In genomic region chr6:63578757-63579156, GRCh38 we compare ENCODE assay signal across 30 cellular contexts.
"Had no signal": no experiment of that assay in that cellular context is flagged by ENCODE, and none has a peak within 500 bp of the region (broad histone marks: within the 10 kb centered on the region; RNA-seq: fewer than 3 reads in every experiment).

No MANE protein-coding gene starts in this region.

- H3K27me3 ChIP-seq: ovary, suprapubic skin, testis, tibial artery, transverse colon, upper lobe of right lung, uterus had no signal

- H3K9me3 ChIP-seq: ovary, psoas muscle, suprapubic skin, testis, tibial artery, transverse colon, upper lobe of right lung, uterus had no signal

- H2AFZ ChIP-seq: parathyroid adenoma had no signal

- H3K27ac ChIP-seq: ovary, parathyroid adenoma, psoas muscle, skin epidermis, suprapubic skin, testis, tibial artery, transverse colon, upper lobe of right lung, uterus had no signal

- H3K9me3 Mint-ChIP-seq: naive B cell; naive thymus-derived CD8-positive, alpha-beta T cell; natural killer cell treated with Interleukin-12 subunit alpha and Interleukin-12 subunit beta and Interleukin-15 and Interleukin-18, amount 100 ng/mL, for 72 hours; nephron progenitor cell; neural crest cell; stimulated activated effector memory CD8-positive, alpha-beta T cell treated with anti-CD3 and anti-CD28 coated beads, Interleukin-12 subunit alpha, Interleukin-12 subunit beta, amount 100 ng/mL, for 72 hours; stimulated activated naive B cell treated with anti-CD40 and anti-IgM and Interleukin-4, amounts not matched to agents 10 μg/mL and 1 μg/mL and 100 μg/mL, for 72 hours; stimulated activated naive CD8-positive, alpha-beta T cell treated with anti-CD3 and anti-CD28 coated beads, Interleukin-15, Interleukin-2, amounts not matched to agents 100 ng/mL and 50 ng/mL, for 24 hours; type B pancreatic cell had no signal

- H3K36me3 ChIP-seq: ovary, uterus had no signal

- H3K4me3 ChIP-seq: ovary, psoas muscle, skin epidermis, suprapubic skin, testis, tibial artery, transverse colon, upper lobe of right lung, uterus had no signal

- H3K27ac Mint-ChIP-seq: naive thymus-derived CD8-positive, alpha-beta T cell; natural killer cell treated with Interleukin-12 subunit alpha and Interleukin-12 subunit beta and Interleukin-15 and Interleukin-18, amount 100 ng/mL, for 72 hours; nephron progenitor cell; progenitor cell of endocrine pancreas; stimulated activated effector memory CD8-positive, alpha-beta T cell treated with anti-CD3 and anti-CD28 coated beads, Interleukin-12 subunit alpha, Interleukin-12 subunit beta, amount 100 ng/mL, for 72 hours; stimulated activated naive B cell treated with anti-CD40 and anti-IgM and Interleukin-4, amounts not matched to agents 10 μg/mL and 1 μg/mL and 100 μg/mL, for 72 hours; stimulated activated naive CD8-positive, alpha-beta T cell treated with anti-CD3 and anti-CD28 coated beads, Interleukin-15, Interleukin-2, amounts not matched to agents 100 ng/mL and 50 ng/mL, for 24 hours; type B pancreatic cell had no signal

- DNase-seq: naive B cell; naive thymus-derived CD8-positive, alpha-beta T cell; nephron progenitor cell; occipital lobe; ovary; posterior cingulate gyrus; psoas muscle; right cardiac atrium; stimulated activated CD4-positive, alpha-beta T cell treated with anti-CD3 and anti-CD28 coated beads, Interleukin-15, amount 100 ng/mL, for 24 hours; stimulated activated CD4-positive, alpha-beta T cell treated with anti-CD3 and anti-CD28 coated beads, Interleukin-2, amount 100 ng/mL, for 24 hours; stimulated activated CD4-positive, alpha-beta T cell treated with anti-CD3 and anti-CD28 coated beads, Interleukin-2, amount 100 ng/mL, for 48 hours; stimulated activated CD4-positive, alpha-beta T cell treated with anti-CD3 and anti-CD28 coated beads, Interleukin-4, amount 100 ng/mL, for 24 hours; stimulated activated naive B cell treated with anti-CD40 and anti-IgM and Interleukin-4, amounts not matched to agents 10 μg/mL and 1 μg/mL and 100 μg/mL, for 72 hours; stimulated activated naive CD4-positive, alpha-beta T cell treated with Interleukin-2 at 50 U/mL for 16 hours; substantia nigra; testis; tibial artery; transverse colon; upper lobe of right lung; uterus had no signal

- H3K9ac ChIP-seq: parathyroid adenoma had no signal

- H3K4me1 ChIP-seq: upper lobe of right lung, uterus had no signal

- H3K4me3 Mint-ChIP-seq: naive B cell; naive thymus-derived CD8-positive, alpha-beta T cell; natural killer cell treated with Interleukin-12 subunit alpha and Interleukin-12 subunit beta and Interleukin-15 and Interleukin-18, amount 100 ng/mL, for 72 hours; nephron progenitor cell; neural crest cell; stimulated activated effector memory CD8-positive, alpha-beta T cell treated with anti-CD3 and anti-CD28 coated beads, Interleukin-12 subunit alpha, Interleukin-12 subunit beta, amount 100 ng/mL, for 72 hours; stimulated activated naive B cell treated with anti-CD40 and anti-IgM and Interleukin-4, amounts not matched to agents 10 μg/mL and 1 μg/mL and 100 μg/mL, for 72 hours; stimulated activated naive CD8-positive, alpha-beta T cell treated with anti-CD3 and anti-CD28 coated beads, Interleukin-15, Interleukin-2, amounts not matched to agents 100 ng/mL and 50 ng/mL, for 24 hours; type B pancreatic cell had no signal

- ATAC-seq: naive thymus-derived CD8-positive, alpha-beta T cell; natural killer cell treated with Interleukin-12 subunit alpha and Interleukin-12 subunit beta and Interleukin-15 and Interleukin-18, amount 100 ng/mL, for 72 hours; psoas muscle; right cardiac atrium; sciatic nerve; stimulated activated effector memory CD8-positive, alpha-beta T cell treated with anti-CD3 and anti-CD28 coated beads, Interleukin-12 subunit alpha, Interleukin-12 subunit beta, amount 100 ng/mL, for 72 hours; stimulated activated naive B cell treated with anti-CD40 and anti-IgM and Interleukin-4, amounts not matched to agents 10 μg/mL and 1 μg/mL and 100 μg/mL, for 72 hours; upper lobe of right lung had no signal

- H3K27me3 Mint-ChIP-seq: naive B cell; naive thymus-derived CD8-positive, alpha-beta T cell; natural killer cell treated with Interleukin-12 subunit alpha and Interleukin-12 subunit beta and Interleukin-15 and Interleukin-18, amount 100 ng/mL, for 72 hours; progenitor cell of endocrine pancreas; stimulated activated naive B cell treated with anti-CD40 and anti-IgM and Interleukin-4, amounts not matched to agents 10 μg/mL and 1 μg/mL and 100 μg/mL, for 72 hours; stimulated activated naive CD8-positive, alpha-beta T cell treated with anti-CD3 and anti-CD28 coated beads, Interleukin-15, Interleukin-2, amounts not matched to agents 100 ng/mL and 50 ng/mL, for 24 hours; type B pancreatic cell had no signal
